Comparison of ENCODE assay signal across 16 cellular contexts in genomic region chr2:173986805-173987204, GRCh38. TPM values are rescaled to one million over a fixed set of nuclear protein-coding genes. Genes with fewer than 3 reads are reported as not detected.
A peak's percentile ranks its signal among the peaks of the same experiment; 100 is the strongest.
DNase-seq lines count a peak whose midpoint lies in the region; ATAC-seq and TF ChIP-seq lines count a peak whose summit lies in the region.
"Had no signal": no experiment of that assay in that cellular context is flagged by ENCODE, and none has a peak within 500 bp of the region (broad histone marks: within the 10 kb centered on the region; RNA-seq: fewer than 3 reads in every experiment).

No MANE protein-coding gene starts in this region.

- H3K27me3 ChIP-seq in breast epithelium (no peaks in the 10 kb centered on the region), right cardiac atrium (ENCODE audit: control insufficient read depth, insufficient read depth) (no peaks in the 10 kb centered on the region)

- H3K36me3 ChIP-seq in breast epithelium: no peaks in the 10 kb centered on the region

- H3K4me1 ChIP-seq in breast epithelium: peaks cover 22 to 43% of the 10 kb centered on the region in 2 donors
- peaks cover 20% of the 10 kb centered on the region for H3K4me1 ChIP-seq in right cardiac atrium (ENCODE audit: control insufficient read depth, insufficient read depth, low read length)

- WGBS in right cardiac atrium: 47% methylated on average over 2 of the region's 2 CpGs

- H3K9me3 Mint-ChIP-seq in stimulated activated naive B cell treated with anti-CD40 and anti-IgM and Interleukin-4, amounts not matched to agents 10 μg/mL and 1 μg/mL and 100 μg/mL, for 72 hours: no peaks in the 10 kb centered on the region
- H3K9me3 Mint-ChIP-seq: activated CD4-positive, alpha-beta T cell treated with anti-CD3 and anti-CD28 coated beads, Interleukin-2, amount 10 ng/mL, durations not matched to agents 24 days and 14 days; GM23338 had no signal

- peak; percentile 18 to 53 for ATAC-seq in right cardiac atrium
- no peak for ATAC-seq in GM18511 (IDR thresholded peaks at IDR 0.05; ENCODE audit: unreplicated experiment)
- ATAC-seq in HG02870 (IDR thresholded peaks at IDR 0.05; ENCODE audit: unreplicated experiment): no peak
- ATAC-seq in stimulated activated naive B cell treated with anti-CD40 and anti-IgM and Interleukin-4, amounts not matched to agents 10 μg/mL and 1 μg/mL and 100 μg/mL, for 72 hours (replicated peaks): no peak
- ATAC-seq: GM23338 had no signal

- DNase-seq in breast epithelium (ENCODE audit: low spot score in 2 of 2): no peak
- DNase-seq in right cardiac atrium: peak in 2 of 3 donors; percentile 32 to 64
- peak; percentile 80 for DNase-seq in skeletal muscle cell (ENCODE audit: low read depth)
- DNase-seq in stimulated activated naive B cell treated with anti-CD40 and anti-IgM and Interleukin-4, amounts not matched to agents 10 μg/mL and 1 μg/mL and 100 μg/mL, for 72 hours: no peak
- no peak for DNase-seq in ureter (ENCODE audit: low spot score)
- DNase-seq: activated CD4-positive, alpha-beta T cell treated with anti-CD3 and anti-CD28 coated beads, Interleukin-2, amount 10 ng/mL, durations not matched to agents 24 days and 14 days; amygdala; immature natural killer cell; KBM-7; NCI-H187; NCI-H748 treated with DMSO at 0.1 percent for 48 hours; stimulated activated naive CD4-positive, alpha-beta T cell treated with Interleukin-2 at 50 U/mL for 16 hours had no signal

- H3K4me3 ChIP-seq in breast epithelium (no peak overlapping the region), right cardiac atrium (ENCODE audit: low read length) (no peak overlapping the region), skeletal muscle cell (ENCODE audit: low read depth, low read length) (no peak overlapping the region)
- H3K4me3 ChIP-seq: GM23338 had no signal

- no peak for TF ChIP-seq CTCF in C4-2B (conservative IDR thresholded peaks at IDR 0.05)
- no peak for TF ChIP-seq CTCF in breast epithelium (IDR thresholded peaks at IDR 0.05)

- no peak overlapping the region for H3K4me3 Mint-ChIP-seq in stimulated activated naive B cell treated with anti-CD40 and anti-IgM and Interleukin-4, amounts not matched to agents 10 μg/mL and 1 μg/mL and 100 μg/mL, for 72 hours
- H3K4me3 Mint-ChIP-seq: activated CD4-positive, alpha-beta T cell treated with anti-CD3 and anti-CD28 coated beads, Interleukin-2, amount 10 ng/mL, durations not matched to agents 24 days and 14 days; GM23338; immature natural killer cell had no signal

- no peak for TF ChIP-seq POLR2A in breast epithelium (IDR thresholded peaks at IDR 0.05)

- no peaks in the 10 kb centered on the region for H3K27me3 Mint-ChIP-seq in stimulated activated naive B cell treated with anti-CD40 and anti-IgM and Interleukin-4, amounts not matched to agents 10 μg/mL and 1 μg/mL and 100 μg/mL, for 72 hours

- H3K9me3 ChIP-seq in breast epithelium (no peaks in the 10 kb centered on the region), right cardiac atrium (ENCODE audit: control insufficient read depth, low read length) (no peaks in the 10 kb centered on the region)

- no peak overlapping the region for H3K27ac Mint-ChIP-seq in stimulated activated naive B cell treated with anti-CD40 and anti-IgM and Interleukin-4, amounts not matched to agents 10 μg/mL and 1 μg/mL and 100 μg/mL, for 72 hours
- H3K27ac Mint-ChIP-seq: activated CD4-positive, alpha-beta T cell treated with anti-CD3 and anti-CD28 coated beads, Interleukin-2, amount 10 ng/mL, durations not matched to agents 24 days and 14 days; GM23338; immature natural killer cell had no signal

- intact Hi-C loops in breast epithelium (cut with DNase I; ENCODE audit: low total_unique reads) (no loop called here), right cardiac atrium (cut with DNase I) (loop anchor here in 1 of 4 donors (10.0 kb wide), 1 partner anchor 48 kb away; no protein-coding TSS in a partner anchor)

- peak overlapping the region; percentile 90; the same call in 1 of the 2 replicates for H3K27ac ChIP-seq in C4-2B
- H3K27ac ChIP-seq in breast epithelium: peak overlapping the region; percentile 83 to 91
- H3K27ac ChIP-seq in right cardiac atrium (ENCODE audit: low read length): peak overlapping the region; percentile 64

- peaks cover 17 to 20% of the 10 kb centered on the region in 2 donors for H3K4me1 Mint-ChIP-seq in stimulated activated naive B cell treated with anti-CD40 and anti-IgM and Interleukin-4, amounts not matched to agents 10 μg/mL and 1 μg/mL and 100 μg/mL, for 72 hours
- H3K4me1 Mint-ChIP-seq: immature natural killer cell had no signal

- H3K36me3 Mint-ChIP-seq in stimulated activated naive B cell treated with anti-CD40 and anti-IgM and Interleukin-4, amounts not matched to agents 10 μg/mL and 1 μg/mL and 100 μg/mL, for 72 hours: no peaks in the 10 kb centered on the region

RNA-seq across cellular contexts. Expression of gene SP3, which starts 21.6 kb away (rescaled TPM):
- total RNA-seq in breast epithelium: 100 to 1,000 TPM; 104 to 174 (median 134) TPM
- total RNA-seq in right cardiac atrium: 10 to 100 TPM; 44.8 to 52.2 (median 49.0) TPM
- 14.9 TPM for polyA plus RNA-seq in right cardiac atrium
- total RNA-seq in ureter: 104 TPM

Comparison
In these comparisons a context has a peak if more than half of its experiments do, and no peak if none do; other contexts are left out.
1. DNase-seq: peak in right cardiac atrium (2 of 3) and skeletal muscle cell (single experiment); none in breast epithelium (0 of 2), stimulated activated naive B cell treated with anti-CD40 and anti-IgM and Interleukin-4, amounts not matched to agents 10 μg/mL and 1 μg/mL and 100 μg/mL, for 72 hours (single experiment) and ureter (single experiment).
2. ATAC-seq: peak in right cardiac atrium (2 of 2); none in GM18511 (single experiment), HG02870 (single experiment) and stimulated activated naive B cell treated with anti-CD40 and anti-IgM and Interleukin-4, amounts not matched to agents 10 μg/mL and 1 μg/mL and 100 μg/mL, for 72 hours (0 of 2).
3. Peak in every context shown above with its lines, with median percentiles within 50 percentile points of each other: H3K27ac ChIP-seq.